19 cellular contexts compared by ENCODE assay signal in the genomic region with DNA sequence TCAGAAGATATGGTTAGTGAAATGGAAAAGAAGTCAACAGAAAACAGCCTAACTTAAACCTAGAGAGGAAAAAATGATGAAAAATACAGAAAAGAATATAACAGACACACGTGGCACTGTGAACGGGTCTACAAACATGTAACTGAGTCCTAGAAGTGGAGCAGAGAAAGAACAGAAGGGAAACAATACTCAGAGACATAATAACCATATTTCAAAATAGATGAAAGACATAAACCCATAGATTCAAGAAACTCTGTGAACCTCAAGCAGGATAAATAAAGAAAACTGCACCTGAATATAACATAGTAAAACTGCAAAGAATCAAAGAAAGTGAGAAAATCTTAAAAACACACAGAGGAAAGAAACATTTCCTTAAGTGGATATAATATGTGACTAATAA.
DNase-seq lines count a peak whose midpoint lies in the region; ATAC-seq and TF ChIP-seq lines count a peak whose summit lies in the region.
"Had no signal": no experiment of that assay in that cellular context is flagged by ENCODE, and none has a peak within 500 bp of the region (broad histone marks: within the 10 kb centered on the region; RNA-seq: fewer than 3 reads in every experiment).

No MANE protein-coding gene starts in this region.

- TF ChIP-seq CTCF in Panc1 (IDR thresholded peaks at IDR 0.05) = no peak

- POLR2A ChIA-PET in Panc1 (lab: Charles Lee) = no interaction called here

- no peak overlapping the region for H3K4me3 ChIP-seq in Panc1 (ENCODE audit: low read depth in 2 of 2, low read length in 2 of 2)
- H3K4me3 ChIP-seq: BLaER1 had no signal

- no peaks in the 10 kb centered on the region for H3K4me1 Mint-ChIP-seq in activated T-cell treated with anti-CD3 and anti-CD28 coated beads, Interleukin-2, amount 50 U/mL, for 24 hours (ENCODE audit: low read depth)
- H3K4me1 Mint-ChIP-seq in activated naive CD4-positive, alpha-beta T cell treated with anti-CD3 and anti-CD28 coated beads, Interleukin-2, amount 50 U/mL, for 24 hours = no peaks in the 10 kb centered on the region
- H3K4me1 Mint-ChIP-seq in natural killer cell treated with Interleukin-12 subunit alpha and Interleukin-12 subunit beta and Interleukin-15 and Interleukin-18, amount 100 ng/mL, for 72 hours (ENCODE audit: low read depth in 2 of 2) = no peaks in the 10 kb centered on the region
- H3K4me1 Mint-ChIP-seq: CD14-positive monocyte; CD4-positive, alpha-beta memory T cell; CD8-positive, alpha-beta memory T cell had no signal

- H3K27me3 Mint-ChIP-seq in activated T-cell treated with anti-CD3 and anti-CD28 coated beads, Interleukin-2, amount 50 U/mL, for 24 hours = no peaks in the 10 kb centered on the region
- H3K27me3 Mint-ChIP-seq in activated naive CD4-positive, alpha-beta T cell treated with anti-CD3 and anti-CD28 coated beads, Interleukin-2, amount 50 U/mL, for 24 hours = no peaks in the 10 kb centered on the region
- H3K27me3 Mint-ChIP-seq in natural killer cell treated with Interleukin-12 subunit alpha and Interleukin-12 subunit beta and Interleukin-15 and Interleukin-18, amount 100 ng/mL, for 72 hours = no peaks in the 10 kb centered on the region
- H3K27me3 Mint-ChIP-seq: CD4-positive, alpha-beta memory T cell; CD4-positive, CD25-positive, alpha-beta regulatory T cell; CD8-positive, alpha-beta memory T cell had no signal

- H3K4me1 ChIP-seq in Panc1 (ENCODE audit: control insufficient read depth, insufficient read depth, low read length) = no peaks in the 10 kb centered on the region
- H3K4me1 ChIP-seq: BE2C, BLaER1 had no signal

- intact Hi-C loops in Panc1 (cut with micrococcal nuclease; ENCODE audit: unreplicated experiment) = no loop called here

- no peaks in the 10 kb centered on the region for H3K9me3 ChIP-seq in Panc1 (ENCODE audit: control insufficient read depth, insufficient read depth, low read depth, low read length)
- H3K9me3 ChIP-seq: BE2C, BLaER1 had no signal

- H3K27ac Mint-ChIP-seq in activated T-cell treated with anti-CD3 and anti-CD28 coated beads, Interleukin-2, amount 50 U/mL, for 24 hours = peak overlapping the region; percentile 17
- H3K27ac Mint-ChIP-seq in activated naive CD4-positive, alpha-beta T cell treated with anti-CD3 and anti-CD28 coated beads, Interleukin-2, amount 50 U/mL, for 24 hours = peak overlapping the region; percentile 31
- peak overlapping the region in 1 of 2 donors; percentile 21 for H3K27ac Mint-ChIP-seq in natural killer cell treated with Interleukin-12 subunit alpha and Interleukin-12 subunit beta and Interleukin-15 and Interleukin-18, amount 100 ng/mL, for 72 hours
- H3K27ac Mint-ChIP-seq: CD14-positive monocyte; CD8-positive, alpha-beta memory T cell had no signal

- H3K36me3 Mint-ChIP-seq in activated T-cell treated with anti-CD3 and anti-CD28 coated beads, Interleukin-2, amount 50 U/mL, for 24 hours (ENCODE audit: low read depth) = peaks cover 10% of the 10 kb centered on the region
- peaks cover 6% of the 10 kb centered on the region for H3K36me3 Mint-ChIP-seq in activated naive CD4-positive, alpha-beta T cell treated with anti-CD3 and anti-CD28 coated beads, Interleukin-2, amount 50 U/mL, for 24 hours
- no peaks in the 10 kb centered on the region for H3K36me3 Mint-ChIP-seq in natural killer cell treated with Interleukin-12 subunit alpha and Interleukin-12 subunit beta and Interleukin-15 and Interleukin-18, amount 100 ng/mL, for 72 hours

- H3K4me3 Mint-ChIP-seq in activated T-cell treated with anti-CD3 and anti-CD28 coated beads, Interleukin-2, amount 50 U/mL, for 24 hours = no peak overlapping the region
- no peak overlapping the region for H3K4me3 Mint-ChIP-seq in activated naive CD4-positive, alpha-beta T cell treated with anti-CD3 and anti-CD28 coated beads, Interleukin-2, amount 50 U/mL, for 24 hours
- H3K4me3 Mint-ChIP-seq in natural killer cell treated with Interleukin-12 subunit alpha and Interleukin-12 subunit beta and Interleukin-15 and Interleukin-18, amount 100 ng/mL, for 72 hours = no peak overlapping the region
- H3K4me3 Mint-ChIP-seq: CD14-positive monocyte; CD4-positive, alpha-beta memory T cell; CD4-positive, CD25-positive, alpha-beta regulatory T cell; CD8-positive, alpha-beta memory T cell had no signal

- BruUV-seq in Panc1 (replicated peaks; lab: Mats Ljungman, UMichigan) = TSS peak; percentile 61

- CTCF ChIA-PET in Panc1 (lab: Charles Lee) = no interaction called here

- no peak overlapping the region for H3K27ac ChIP-seq in Panc1 (ENCODE audit: low read length)
- H3K27ac ChIP-seq: BLaER1 had no signal

- H3K36me3 ChIP-seq in Panc1 (ENCODE audit: control insufficient read depth, insufficient read depth, low read length) = no peaks in the 10 kb centered on the region
- H3K36me3 ChIP-seq: BE2C had no signal

- H3K27me3 ChIP-seq in Panc1 (ENCODE audit: control insufficient read depth, insufficient read depth, low read length) = no peaks in the 10 kb centered on the region
- H3K27me3 ChIP-seq: BE2C, BLaER1 had no signal

- no peak for DNase-seq in activated T-cell treated with anti-CD3 and anti-CD28 coated beads, Interleukin-2, amount 50 U/mL, for 24 hours
- no peak for DNase-seq in activated T-cell treated with anti-CD3 and anti-CD28 coated beads, Interleukin-2, amount 50 U/mL, for 48 hours
- no peak for DNase-seq in activated naive CD4-positive, alpha-beta T cell treated with Interleukin-2 at 50 U/mL for 16 hours
- DNase-seq in Panc1 (ENCODE audit: low read depth, low spot score) (no peak), DMS 273 treated with DMSO at 0.1 percent for 48 hours (lab: John Stamatoyannopoulos, UW) (no peak)
- no peak for DNase-seq in natural killer cell treated with Interleukin-12 subunit alpha and Interleukin-12 subunit beta and Interleukin-15 and Interleukin-18, amount 100 ng/mL, for 72 hours (ENCODE audit: low spot score)
- DNase-seq: 8988T; ACHN; BE2C; C1 segment of cervical spinal cord; CD4-positive, alpha-beta memory T cell; CD4-positive, CD25-positive, alpha-beta regulatory T cell; CD8-positive, alpha-beta memory T cell; COR-L47; DMS79 treated with DMSO at 0.1 percent for 48 hours; GF-D8 had no signal

- H3K9me3 Mint-ChIP-seq in activated T-cell treated with anti-CD3 and anti-CD28 coated beads, Interleukin-2, amount 50 U/mL, for 24 hours = no peaks in the 10 kb centered on the region
- no peaks in the 10 kb centered on the region for H3K9me3 Mint-ChIP-seq in activated naive CD4-positive, alpha-beta T cell treated with anti-CD3 and anti-CD28 coated beads, Interleukin-2, amount 50 U/mL, for 24 hours
- no peaks in the 10 kb centered on the region for H3K9me3 Mint-ChIP-seq in natural killer cell treated with Interleukin-12 subunit alpha and Interleukin-12 subunit beta and Interleukin-15 and Interleukin-18, amount 100 ng/mL, for 72 hours
- H3K9me3 Mint-ChIP-seq: CD4-positive, alpha-beta memory T cell; CD4-positive, CD25-positive, alpha-beta regulatory T cell; CD8-positive, alpha-beta memory T cell had no signal

- in situ Hi-C loops in Panc1 (cut with HindIII; ENCODE audit: low pct_unique_long_range_greater_than_20kb, low sequenced_read_pairs) = no loop called here

- ATAC-seq in Panc1 = no peak
- ATAC-seq in natural killer cell treated with Interleukin-12 subunit alpha and Interleukin-12 subunit beta and Interleukin-15 and Interleukin-18, amount 100 ng/mL, for 72 hours = no peak
